ENCODE assay signal across 8 cellular contexts in genomic region chr3:197256836-197257444, GRCh38. TPM values are rescaled to one million over a fixed set of nuclear protein-coding genes. Genes with fewer than 3 reads are reported as not detected.
DNase-seq lines count a peak whose midpoint lies in the region; ATAC-seq and TF ChIP-seq lines count a peak whose summit lies in the region.

No MANE protein-coding gene starts in this region.

- no peak overlapping the region for H3K4me2 ChIP-seq in OCI-LY3 (ENCODE audit: low read length)

- in situ Hi-C loops in HAP-1 (cut with MboI; ENCODE audit: low sequenced_read_pairs), result loop anchor here (10.0 kb wide), 1 partner anchor 248 kb away; no protein-coding TSS in a partner anchor

- H3K4me3 ChIP-seq in HAP-1 (no peak overlapping the region), OCI-LY3 (ENCODE audit: low read length) (no peak overlapping the region), lung (no peak overlapping the region)

- 20 to 32% methylated on average over 3 of the region's 3 CpGs for WGBS in lung, 2 donors

- DNase-seq in COR-L47 (lab: John Stamatoyannopoulos, UW) (peak; percentile 46), HAP-1 (ENCODE audit: low spot score in 2 of 2) (peak; percentile 25 to 40), brain pericyte (ENCODE audit: low read depth, low spot score) (peak; percentile 7), lung (ENCODE audit: low spot score) (no peak)

- H4K20me1 ChIP-seq in OCI-LY3 (ENCODE audit: insufficient read depth, low read length), result peaks cover 15% of the 10 kb centered on the region

- H2AFZ ChIP-seq in OCI-LY3 (ENCODE audit: low read depth, low read length), result no peak overlapping the region

- no peak overlapping the region for H3K9ac ChIP-seq in OCI-LY3 (ENCODE audit: low read length)

- H3K36me3 ChIP-seq in HAP-1 (replicated peaks) (no peaks in the 10 kb centered on the region), OCI-LY3 (replicated peaks; ENCODE audit: low read depth, low read length) (peaks cover 6% of the 10 kb centered on the region), lung (ENCODE audit: control insufficient read depth in 2 of 2, insufficient read depth in 2 of 2, low read length in 2 of 2) (no peaks in the 10 kb centered on the region)

- peaks cover 8% of the 10 kb centered on the region for H3K4me1 ChIP-seq in HAP-1
- H3K4me1 ChIP-seq in OCI-LY3 (ENCODE audit: low read length), result no peaks in the 10 kb centered on the region
- peaks cover 0 to 8% of the 10 kb centered on the region in 2 donors for H3K4me1 ChIP-seq in lung (ENCODE audit: control insufficient read depth in 2 of 2, insufficient read depth in 2 of 2, low read length in 2 of 2)

- ATAC-seq in lung (ENCODE audit: insufficient read depth, low FRiP score) (no peak), GM21367 (IDR thresholded peaks at IDR 0.05; ENCODE audit: unreplicated experiment) (no peak), HG03378 (IDR thresholded peaks at IDR 0.05; ENCODE audit: unreplicated experiment) (no peak), HG03469 (IDR thresholded peaks at IDR 0.05; ENCODE audit: unreplicated experiment) (no peak)

- TF ChIP-seq CTCF in OCI-LY3 (IDR thresholded peaks at IDR 0.05; ENCODE audit: low read depth, low read length), result peak; percentile 75
- peak; percentile 4 for TF ChIP-seq CTCF in lung (IDR thresholded peaks at IDR 0.05; ENCODE audit: control extremely low read depth, extremely low read depth)

- H3K27ac ChIP-seq in OCI-LY3 (ENCODE audit: low read length), result no peak overlapping the region
- no peak overlapping the region for H3K27ac ChIP-seq in lung (ENCODE audit: low read depth in 1 of 2, low read length in 1 of 2)

- H3K27me3 ChIP-seq in HAP-1 (ENCODE audit: low read depth) (no peaks in the 10 kb centered on the region), OCI-LY3 (ENCODE audit: low read depth, low read length) (no peaks in the 10 kb centered on the region), lung (ENCODE audit: control insufficient read depth, insufficient read depth) (no peaks in the 10 kb centered on the region)

- no peaks in the 10 kb centered on the region for H3K9me3 ChIP-seq in HAP-1
- no peaks in the 10 kb centered on the region for H3K9me3 ChIP-seq in OCI-LY3 (ENCODE audit: insufficient read depth, low read length)
- H3K9me3 ChIP-seq in lung (ENCODE audit: control insufficient read depth in 2 of 2, insufficient read depth in 1 of 2, low read length in 1 of 2), result no peaks in the 10 kb centered on the region

- H3K79me2 ChIP-seq in OCI-LY3 (ENCODE audit: low read length), result peaks cover 41% of the 10 kb centered on the region

RNA-seq across cellular contexts. Expression of gene DLG1, which starts 41.5 kb away (rescaled TPM):
- total RNA-seq in lung, result 100 to 1,000 TPM in 1 of 2 donors, 10 to 100 TPM in 1; 74.6 to 114 TPM
- 10 to 100 TPM; 16.0 to 16.7 TPM for polyA plus RNA-seq in lung
